12 cellular contexts compared by ENCODE assay signal in genomic region chr4:155818639-155819038, GRCh38.
"Had no signal": no experiment of that assay in that cellular context is flagged by ENCODE, and none has a peak within 500 bp of the region (broad histone marks: within the 10 kb centered on the region; RNA-seq: fewer than 3 reads in every experiment).

No MANE protein-coding gene starts in this region.

- H3K4me3 ChIP-seq: ascending aorta, cardiac muscle cell, esophagus squamous epithelium, gastrocnemius medialis, left lung had no signal

- H3K36me3 ChIP-seq: ascending aorta, cardiac muscle cell, esophagus squamous epithelium, gastrocnemius medialis, left lung had no signal

- H3K27ac ChIP-seq: ascending aorta, cardiac muscle cell, esophagus squamous epithelium, gastrocnemius medialis, left lung had no signal

- ATAC-seq: activated T-helper 17 cell treated with anti-CD3 and anti-CD28 coated beads, Interleukin-2, amount 50 U/mL, for 72 hours; gastrocnemius medialis; left lung; naive thymus-derived CD8-positive, alpha-beta T cell; stimulated activated memory B cell treated with anti-CD40 and anti-IgM and Interleukin-4, amounts not matched to agents 10 μg/mL and 1 μg/mL and 100 μg/mL, for 72 hours had no signal

- H3K27me3 ChIP-seq: ascending aorta, cardiac muscle cell, gastrocnemius medialis, left lung had no signal

- H3K4me1 ChIP-seq: ascending aorta, gastrocnemius medialis, left lung had no signal

- DNase-seq: activated CD4-positive, alpha-beta T cell treated with anti-CD3 and anti-CD28 coated beads, Interleukin-2, amount 50 U/mL, for 48 hours; activated CD4-positive, CD25-positive, alpha-beta regulatory T cell treated with anti-CD3 and anti-CD28 coated beads, Interleukin-2, amount 50 U/mL, for 72 hours; activated naive CD4-positive, alpha-beta T cell treated with Interleukin-2 at 50 U/mL for 16 hours; esophagus squamous epithelium; gastrocnemius medialis; left lung; naive thymus-derived CD8-positive, alpha-beta T cell; stimulated activated CD4-positive, alpha-beta T cell treated with anti-CD3 and anti-CD28 coated beads, Interleukin-2, amount 100 ng/mL, for 48 hours had no signal

- H3K9me3 ChIP-seq: ascending aorta, esophagus squamous epithelium, gastrocnemius medialis, left lung had no signal
